Comparison of ENCODE assay signal across 1 cellular context in genomic region chr7:114939484-114940097, GRCh38.
TF ChIP-seq lines count a peak whose summit lies in the region.

No MANE protein-coding gene starts in this region.

TF ChIP-seq in GM12878, 131 proteins besides CTCF, POLR2A, EP300 and RAD21 (continued from another document):
- TF ChIP-seq ZNF687 (IDR thresholded peaks at IDR 0.05): no peak
- peak; percentile 45; the same call in 1 of the 2 replicates for TF ChIP-seq SMC3 (IDR thresholded peaks at IDR 0.05; ENCODE audit: borderline replicate concordance, low read length)
- TF ChIP-seq TBL1XR1 (IDR thresholded peaks at IDR 0.05; ENCODE audit: low read depth, low read length): no peak
- TF ChIP-seq YY1 (IDR thresholded peaks at IDR 0.05; ENCODE audit: low read depth, low read length): peak; percentile 77
